In genomic region chr13:55816976-55817601, GRCh38 we compare ENCODE assay signal across 20 cellular contexts.
"Had no signal": no experiment of that assay in that cellular context is flagged by ENCODE, and none has a peak within 500 bp of the region (broad histone marks: within the 10 kb centered on the region; RNA-seq: fewer than 3 reads in every experiment).

No MANE protein-coding gene starts in this region.

- DNase-seq: activated B cell treated with CpG ODN at 0.5 μM for 24 hours; activated CD4-positive, alpha-beta T cell treated with anti-CD3 and anti-CD28 coated beads for 36 hours; activated CD4-positive, alpha-beta T cell treated with anti-CD3 and anti-CD28 coated beads, Interleukin-2, amount 50 U/mL, for 48 hours; activated CD8-positive, alpha-beta memory T cell treated with anti-CD3 and anti-CD28 coated beads, Interleukin-2, amount 50 U/mL, for 48 hours; activated naive CD4-positive, alpha-beta T cell; activated T-cell treated with anti-CD3 and anti-CD28 coated beads, Interleukin-2, amount 50 U/mL, for 4 hours; adrenal gland; central memory CD4-positive, alpha-beta T cell; effector memory CD8-positive, alpha-beta T cell; foreskin melanocyte; glutamatergic neuron; hippocampal formation; kidney glomerular epithelial cell; left ventricle myocardium inferior; mammary epithelial cell; naive thymus-derived CD8-positive, alpha-beta T cell; stimulated activated CD4-positive, alpha-beta T cell treated with anti-CD3 and anti-CD28 coated beads, Interleukin-2, amount 100 ng/mL, for 48 hours; stimulated activated CD8-positive, alpha-beta memory T cell treated with anti-CD3 and anti-CD28 coated beads, Interleukin-4, amount 100 ng/mL, for 48 hours; stimulated activated naive B cell treated with anti-CD40 and anti-IgM and Interleukin-4, amounts not matched to agents 10 μg/mL and 1 μg/mL and 100 μg/mL, for 72 hours; transverse colon had no signal
